ENCODE assay signal across 16 cellular contexts in the genomic region with DNA sequence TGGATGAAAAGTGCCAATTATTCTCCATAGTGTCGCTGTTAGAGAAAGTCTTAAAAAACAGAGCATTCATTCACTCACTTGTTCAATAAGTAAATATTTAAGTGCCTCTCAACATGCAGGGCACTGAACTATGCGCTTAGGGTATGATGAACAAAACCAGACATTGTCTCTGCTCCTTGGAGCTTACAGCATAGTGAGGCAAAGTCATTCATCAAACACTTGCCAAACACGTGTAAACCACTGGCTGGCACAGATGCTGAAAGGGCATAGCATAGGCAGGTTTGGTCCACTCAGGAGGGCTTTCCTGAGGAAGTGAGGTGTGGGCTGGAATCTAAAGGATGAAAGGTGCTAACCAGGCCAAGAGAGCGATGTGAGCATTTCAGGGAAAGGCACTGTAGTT. TPM values are rescaled to one million over a fixed set of nuclear protein-coding genes. Genes with fewer than 3 reads are reported as not detected.
DNase-seq lines count a peak whose midpoint lies in the region; ATAC-seq, FAIRE-seq and TF ChIP-seq lines count a peak whose summit lies in the region.
"Had no signal": no experiment of that assay in that cellular context is flagged by ENCODE, and none has a peak within 500 bp of the region (broad histone marks: within the 10 kb centered on the region; RNA-seq: fewer than 3 reads in every experiment).

No MANE protein-coding gene starts in this region.

- H3K27ac ChIP-seq in HepG2 (ENCODE audit: extremely low read length, insufficient read depth, low read length) (peak overlapping the region; percentile 61), right lobe of liver (peak overlapping the region in 1 of 3 donors; percentile 20), OCI-LY7 (ENCODE audit: low read depth, low read length, poor library complexity, severe bottlenecking) (peak overlapping the region; percentile 59)
- H3K27ac ChIP-seq: BLaER1 treated with 17β-estradiol and CSF1 and Interleukin-3, amounts not matched to agents 10 nM and 100 nM; GM23248 had no signal

- in situ Hi-C loops in HepG2 (cut with HindIII; ENCODE audit: extremely low pct_ligation_motif_present, low pct_unique_long_range_greater_than_20kb), result loop anchor here (5.0 to 10.0 kb wide), 3 partner anchors 58 to 195 kb away; partner anchors contain the start of genes SLC30A1 and TRAF5
- in situ Hi-C loops in HAP-1 (cut with MboI; ENCODE audit: low sequenced_read_pairs), result loop anchor here (5.0 kb wide), 1 partner anchor 133 kb away; no protein-coding TSS in a partner anchor

- ATAC-seq in HepG2, result peak; percentile 9; the same call in 2 of the 3 replicates
- ATAC-seq in right lobe of liver, result no peak
- no peak for ATAC-seq in left colon

- no peak overlapping the region for H3K4me3 Mint-ChIP-seq in neural crest cell
- H3K4me3 Mint-ChIP-seq: CD4-positive, CD25-positive, alpha-beta regulatory T cell had no signal

- H3K27me3 ChIP-seq in HepG2 (ENCODE audit: control insufficient read depth in 1 of 2, insufficient read depth in 2 of 2, low read length in 2 of 2) (no peaks in the 10 kb centered on the region), right lobe of liver (no peaks in the 10 kb centered on the region), HAP-1 (ENCODE audit: low read depth) (no peaks in the 10 kb centered on the region)

- H3K4me1 Mint-ChIP-seq in neural crest cell, result peaks cover 12% of the 10 kb centered on the region

- WGBS in HepG2 (ENCODE audit: low lambda C conversion rate), result 1% methylated on average over 4 of the region's 4 CpGs
- 53% methylated on average over 4 of the region's 4 CpGs for WGBS in right lobe of liver (ENCODE audit: insufficient coverage, low coverage, low lambda C conversion rate, missing lambda C conversion rate)

- TF ChIP-seq CTCF in HepG2 (CRISPR knock-in tag; IDR thresholded peaks at IDR 0.05), result no peak
- TF ChIP-seq CTCF in right lobe of liver (IDR thresholded peaks at IDR 0.05), result no peak
- no peak for TF ChIP-seq CTCF in OCI-LY7 (conservative IDR thresholded peaks at IDR 0.05; ENCODE audit: low read length)
- no peak for TF ChIP-seq CTCF in neural crest cell (conservative IDR thresholded peaks at IDR 0.05)

- no peaks in the 10 kb centered on the region for H4K20me1 ChIP-seq in HepG2 (ENCODE audit: insufficient read depth, low read length)
- H4K20me1 ChIP-seq in OCI-LY7 (ENCODE audit: insufficient read depth, low read length), result no peaks in the 10 kb centered on the region
- H4K20me1 ChIP-seq: BLaER1 treated with 17β-estradiol and CSF1 and Interleukin-3, amounts not matched to agents 10 nM and 100 nM had no signal

- peak; percentile 90 for DNase-seq in HepG2 (ENCODE audit: low spot score)
- DNase-seq in right lobe of liver, result no peak
- DNase-seq in OCI-LY7 (ENCODE audit: low spot score), result no peak
- DNase-seq in neural crest cell (ENCODE audit: low read depth, low spot score), result no peak
- no peak for DNase-seq in HAP-1 (ENCODE audit: low spot score in 2 of 2)
- DNase-seq in left colon, result no peak
- DNase-seq in HT-29 (ENCODE audit: low spot score), result no peak
- DNase-seq: 8988T; AML-193; Calu3; CD4-positive, CD25-positive, alpha-beta regulatory T cell; DMS 273 treated with DMSO at 0.1 percent for 48 hours; GM23248 had no signal

- TF ChIP-seq POLR2A in HepG2 (IDR thresholded peaks at IDR 0.05; ENCODE audit: insufficient read depth in 1 of 2, low read depth in 2 of 2, low read length in 2 of 2), result peak in 1 of 2 experiments; percentile 41; a peak in 1 of 4 replicates
- TF ChIP-seq POLR2A in right lobe of liver (IDR thresholded peaks at IDR 0.05), result no peak

- H3K36me3 ChIP-seq in HepG2 (replicated peaks in 1 of 2; ENCODE audit: control insufficient read depth in 1 of 2, insufficient read depth in 2 of 2, low read length in 2 of 2) (no peaks in the 10 kb centered on the region), right lobe of liver (no peaks in the 10 kb centered on the region), OCI-LY7 (ENCODE audit: insufficient read depth, low read length) (no peaks in the 10 kb centered on the region), HAP-1 (replicated peaks) (no peaks in the 10 kb centered on the region)
- H3K36me3 ChIP-seq: BLaER1 treated with 17β-estradiol and CSF1 and Interleukin-3, amounts not matched to agents 10 nM and 100 nM had no signal

- intact Hi-C loops in HepG2 (cut with micrococcal nuclease; ENCODE audit: unreplicated experiment) (loop anchor here (5.0 kb wide), 1 partner anchor 33 kb away; no protein-coding TSS in a partner anchor), right lobe of liver (cut with DNase I) (no loop called here), OCI-LY7 (cut with micrococcal nuclease; ENCODE audit: unreplicated experiment) (loop anchor here (5.0 kb wide), 1 partner anchor 1187 kb away; no protein-coding TSS in a partner anchor), left colon (cut with DNase I, micrococcal nuclease) (loop anchor here in 1 of 2 donors (10.0 kb wide), 1 partner anchor 195 kb away; the partner anchor contains the start of gene TRAF5)

- BruUV-seq in HepG2 (replicated peaks; lab: Mats Ljungman, UMichigan) (no TSS peak), OCI-LY7 (replicated peaks; lab: Mats Ljungman, UMichigan) (no TSS peak)

- H3K9ac ChIP-seq in HepG2 (ENCODE audit: insufficient read depth, low read depth, low read length), result peak overlapping the region; percentile 43; the same call in 1 of the 2 replicates
- H3K9ac ChIP-seq: BLaER1 treated with 17β-estradiol and CSF1 and Interleukin-3, amounts not matched to agents 10 nM and 100 nM; GM23248 had no signal

- H3K4me3 ChIP-seq in HepG2 (replicated peaks in 1 of 3; ENCODE audit: insufficient read depth in 1 of 3, low read depth in 2 of 3, low read length in 3 of 3) (peak overlapping the region in 1 of 3 experiments; percentile 46; a peak in 2 of 6 replicates), right lobe of liver (no peak overlapping the region), OCI-LY7 (ENCODE audit: low read depth, low read length, poor library complexity, severe bottlenecking) (no peak overlapping the region), HAP-1 (no peak overlapping the region)
- H3K4me3 ChIP-seq: BLaER1 treated with 17β-estradiol and CSF1 and Interleukin-3, amounts not matched to agents 10 nM and 100 nM; GM23248 had no signal

- H3K9me3 ChIP-seq in HepG2 (ENCODE audit: low read length) (no peaks in the 10 kb centered on the region), right lobe of liver (no peaks in the 10 kb centered on the region), OCI-LY7 (ENCODE audit: low read length) (no peaks in the 10 kb centered on the region), HAP-1 (no peaks in the 10 kb centered on the region)
- H3K9me3 ChIP-seq: BLaER1 treated with 17β-estradiol and CSF1 and Interleukin-3, amounts not matched to agents 10 nM and 100 nM had no signal

- peak overlapping the region; percentile 16 for H3K27ac Mint-ChIP-seq in neural crest cell (ENCODE audit: unreplicated experiment)

- H3K79me2 ChIP-seq in HepG2 (ENCODE audit: insufficient read depth, low read length) (no peaks in the 10 kb centered on the region), OCI-LY7 (ENCODE audit: insufficient read depth, low read depth, low read length) (no peaks in the 10 kb centered on the region)

- CTCF ChIA-PET in HepG2 (lab: Yijun Ruan, JAX; ENCODE audit: low intra/inter-chr PET ratio, low total read pairs) (no interaction called here), OCI-LY7 (lab: Charles Lee; ENCODE audit: unreplicated experiment) (no interaction called here)

- FAIRE-seq in HepG2 (lab: Jason Lieb, UNC), result peak; percentile 87
- FAIRE-seq: H54 had no signal

- no peaks in the 10 kb centered on the region for H3K9me3 Mint-ChIP-seq in neural crest cell

- H3K4me2 ChIP-seq in HepG2 (ENCODE audit: low read depth, low read length) (peak overlapping the region; percentile 83), OCI-LY7 (ENCODE audit: low read length) (peak overlapping the region; percentile 47)

- H2AFZ ChIP-seq in HepG2 (ENCODE audit: low read length), result no peak overlapping the region
- H2AFZ ChIP-seq in OCI-LY7 (ENCODE audit: low read length), result no peak overlapping the region; the same call in 1 of the 2 replicates
- H2AFZ ChIP-seq: GM23248 had no signal

- H3K27me3 Mint-ChIP-seq in neural crest cell (ENCODE audit: low read depth), result peaks cover 62% of the 10 kb centered on the region

- H3K36me3 Mint-ChIP-seq in neural crest cell (ENCODE audit: low read depth), result no peaks in the 10 kb centered on the region
- H3K36me3 Mint-ChIP-seq: CD4-positive, CD25-positive, alpha-beta regulatory T cell had no signal

- H3K4me1 ChIP-seq in HepG2 (ENCODE audit: insufficient read depth, low read length), result peaks cover 97% of the 10 kb centered on the region
- peaks cover 0 to 86% (median 36%) of the 10 kb centered on the region in 4 donors for H3K4me1 ChIP-seq in right lobe of liver
- peaks cover 46% of the 10 kb centered on the region for H3K4me1 ChIP-seq in OCI-LY7 (ENCODE audit: insufficient read depth, low read length, poor library complexity, severe bottlenecking)
- H3K4me1 ChIP-seq in HAP-1, result peaks cover 7% of the 10 kb centered on the region

- TF ChIP-seq RAD21 in HepG2 (CRISPR knock-in tag; IDR thresholded peaks at IDR 0.05), result no peak

- POLR2A ChIA-PET in HepG2 (lab: Yijun Ruan, JAX), result interaction anchor here (1.4 to 2.3 kb wide), 4 partner anchors 60 to 129 kb away, joined by 3 to 12 read pairs (median 6); partner anchors contain the start of gene SLC30A1
- POLR2A ChIA-PET in OCI-LY7 (lab: Charles Lee), result no interaction called here

- TF ChIP-seq EP300 in HepG2 (IDR thresholded peaks at IDR 0.05; ENCODE audit: low read depth in 2 of 2, low read length in 2 of 2), result peak in 1 of 2 experiments; percentile 88; a peak in 2 of 4 replicates
- TF ChIP-seq EP300 in HepG2 (CRISPR knock-in tag; IDR thresholded peaks at IDR 0.05; ENCODE audit: borderline replicate concordance), result peak; percentile 91

- no peaks in the 10 kb centered on the region for H3K9me2 ChIP-seq in OCI-LY7 (ENCODE audit: insufficient read depth, low read length)

RNA-seq across cellular contexts. Expression of gene RD3, which starts 27.6 kb away (rescaled TPM):
- not detected in 2 replicates for total RNA-seq in HepG2 (2016; rRNA removed; fragmentation: Illumina TruSeq; extraction: Trizol)
- total RNA-seq in HepG2 (2016; cell fraction: cytosol; rRNA removed; fragmentation: Illumina TruSeq; extraction: Trizol; ENCODE audit: low read depth), result not detected in 2 replicates
- total RNA-seq in HepG2 (2016; cell fraction: insoluble cytoplasmic fraction; rRNA removed; fragmentation: Illumina TruSeq; extraction: Trizol), result not detected in 2 replicates
- total RNA-seq in HepG2 (2016; cell fraction: membrane; rRNA removed; fragmentation: Illumina TruSeq; extraction: Trizol), result not detected in 2 replicates
- not detected in 2 replicates for total RNA-seq in HepG2 (2016; cell fraction: nucleus; rRNA removed; fragmentation: Illumina TruSeq; extraction: Trizol)
- polyA plus RNA-seq in HepG2 (2011; rRNA removed), result not detected in 2 replicates
- not detected in 2 replicates for polyA plus RNA-seq in HepG2 (2011; cell fraction: cytosol; rRNA removed)
- not detected in 2 replicates for polyA plus RNA-seq in HepG2 (2011; cell fraction: nucleus; rRNA removed)
- polyA plus RNA-seq in HepG2 (2012), result not detected in 2 replicates
- polyA plus RNA-seq in HepG2 (2016; cell fraction: cytosol; fragmentation: Illumina TruSeq; extraction: Trizol; ENCODE audit: low read depth), result not detected in 2 replicates
- not detected in 2 replicates for polyA plus RNA-seq in HepG2 (2016; cell fraction: insoluble cytoplasmic fraction; fragmentation: Illumina TruSeq; extraction: Trizol; ENCODE audit: low read depth)
- polyA plus RNA-seq in HepG2 (2016; cell fraction: membrane; fragmentation: Illumina TruSeq; extraction: Trizol; ENCODE audit: low read depth), result not detected in 2 replicates
- polyA plus RNA-seq in HepG2 (2016; cell fraction: nucleus; fragmentation: Illumina TruSeq; extraction: Trizol; ENCODE audit: insufficient read depth, low read depth), result not detected in 2 replicates
- not detected in 2 replicates for polyA minus RNA-seq in HepG2 (2011; rRNA and poly(A)+ RNA removed; ENCODE audit: low replicate concordance)
- polyA minus RNA-seq in HepG2 (2011; cell fraction: cytosol; rRNA and poly(A)+ RNA removed), result not detected in 2 replicates
- polyA minus RNA-seq in HepG2 (2011; cell fraction: nucleus; rRNA and poly(A)+ RNA removed), result not detected in 2 replicates
- total RNA-seq in right lobe of liver, result not detected
- not detected in 2 replicates for total RNA-seq in OCI-LY7 (2014; rRNA removed; shearing (Covaris generic))
- not detected in 2 replicates for total RNA-seq in OCI-LY7 (2022)
- 0.14 and 0.18 TPM in 2 replicates for total RNA-seq in neural crest cell
- not detected for total RNA-seq in left colon
- total RNA-seq in HT-29 (2014; rRNA removed; shearing (Covaris generic)), result not detected in 2 replicates
- total RNA-seq: Calu3; CD4-positive, CD25-positive, alpha-beta regulatory T cell; Daoy; GM23248 had no signal
- polyA plus RNA-seq: CD4-positive, CD25-positive, alpha-beta regulatory T cell; GM23248 had no signal

RNA-seq across cellular contexts. Expression of gene SLC30A1, which starts 59.4 kb away (rescaled TPM):
- total RNA-seq in HepG2 (2016; rRNA removed; fragmentation: Illumina TruSeq; extraction: Trizol) (24.4 and 26.8 TPM in 2 replicates), right lobe of liver (10 to 100 TPM; 23.2 to 72.9 (median 48.2) TPM), OCI-LY7 (2022) (6.3 and 7.9 TPM in 2 replicates), neural crest cell (9.1 and 9.5 TPM in 2 replicates), left colon (10 to 100 TPM; 16.6 to 33.1 TPM)
- 3.1 and 3.8 TPM in 2 replicates for total RNA-seq in HepG2 (2016; cell fraction: cytosol; rRNA removed; fragmentation: Illumina TruSeq; extraction: Trizol; ENCODE audit: low read depth)
- total RNA-seq in HepG2 (2016; cell fraction: insoluble cytoplasmic fraction; rRNA removed; fragmentation: Illumina TruSeq; extraction: Trizol), result 25.5 and 28.3 TPM in 2 replicates
- 15.5 and 17.6 TPM in 2 replicates for total RNA-seq in HepG2 (2016; cell fraction: membrane; rRNA removed; fragmentation: Illumina TruSeq; extraction: Trizol)
- 49.0 and 51.0 TPM in 2 replicates for total RNA-seq in HepG2 (2016; cell fraction: nucleus; rRNA removed; fragmentation: Illumina TruSeq; extraction: Trizol)
- 5.8 and 5.9 TPM in 2 replicates for polyA plus RNA-seq in HepG2 (2011; rRNA removed)
- polyA plus RNA-seq in HepG2 (2011; cell fraction: cytosol; rRNA removed), result 3.5 and 4.9 TPM in 2 replicates
- polyA plus RNA-seq in HepG2 (2011; cell fraction: nucleus; rRNA removed), result 4.2 and 5.1 TPM in 2 replicates
- polyA plus RNA-seq in HepG2 (2012), result 18.3 and 19.9 TPM in 2 replicates
- polyA plus RNA-seq in HepG2 (2016; cell fraction: cytosol; fragmentation: Illumina TruSeq; extraction: Trizol; ENCODE audit: low read depth), result 2.5 and 2.6 TPM in 2 replicates
- 19.7 and 25.1 TPM in 2 replicates for polyA plus RNA-seq in HepG2 (2016; cell fraction: insoluble cytoplasmic fraction; fragmentation: Illumina TruSeq; extraction: Trizol; ENCODE audit: low read depth)
- polyA plus RNA-seq in HepG2 (2016; cell fraction: membrane; fragmentation: Illumina TruSeq; extraction: Trizol; ENCODE audit: low read depth), result 6.2 and 6.7 TPM in 2 replicates
- polyA plus RNA-seq in HepG2 (2016; cell fraction: nucleus; fragmentation: Illumina TruSeq; extraction: Trizol; ENCODE audit: insufficient read depth, low read depth), result 53.6 and 54.2 TPM in 2 replicates
- polyA minus RNA-seq in HepG2 (2011; rRNA and poly(A)+ RNA removed; ENCODE audit: low replicate concordance), result 9.6 and 24.6 TPM in 2 replicates
- 10.8 and 15.0 TPM in 2 replicates for polyA minus RNA-seq in HepG2 (2011; cell fraction: cytosol; rRNA and poly(A)+ RNA removed)
- 14.9 and 15.0 TPM in 2 replicates for polyA minus RNA-seq in HepG2 (2011; cell fraction: nucleus; rRNA and poly(A)+ RNA removed)
- 6.1 and 6.5 TPM in 2 replicates for total RNA-seq in OCI-LY7 (2014; rRNA removed; shearing (Covaris generic))
- 8.1 and 8.6 TPM in 2 replicates for total RNA-seq in HT-29 (2014; rRNA removed; shearing (Covaris generic))

Comparison
In these comparisons a context has a peak if more than half of its experiments do, and no peak if none do; other contexts are left out.
1. intact Hi-C loops: an anchor here in HepG2 (5.0 kb wide) and OCI-LY7 (5.0 kb wide); none called in right lobe of liver.